1 cellular context compared by ENCODE assay signal in genomic region chr10:63503395-63503794, GRCh38.
TF ChIP-seq lines count a peak whose summit lies in the region.

No MANE protein-coding gene starts in this region.

TF ChIP-seq in H1, 55 proteins besides CTCF, POLR2A, EP300 and RAD21:
- TF ChIP-seq BCL11A (IDR thresholded peaks at IDR 0.05; ENCODE audit: low read depth in 2 of 2, low read length in 2 of 2), result no peak
- TF ChIP-seq GTF2F1 (IDR thresholded peaks at IDR 0.05; ENCODE audit: borderline replicate concordance, low read depth, low read length), result no peak
- no peak for TF ChIP-seq CBX5 (IDR thresholded peaks at IDR 0.05; ENCODE audit: low read depth, low read length)
